8 cellular contexts compared by ENCODE assay signal in the genomic region with DNA sequence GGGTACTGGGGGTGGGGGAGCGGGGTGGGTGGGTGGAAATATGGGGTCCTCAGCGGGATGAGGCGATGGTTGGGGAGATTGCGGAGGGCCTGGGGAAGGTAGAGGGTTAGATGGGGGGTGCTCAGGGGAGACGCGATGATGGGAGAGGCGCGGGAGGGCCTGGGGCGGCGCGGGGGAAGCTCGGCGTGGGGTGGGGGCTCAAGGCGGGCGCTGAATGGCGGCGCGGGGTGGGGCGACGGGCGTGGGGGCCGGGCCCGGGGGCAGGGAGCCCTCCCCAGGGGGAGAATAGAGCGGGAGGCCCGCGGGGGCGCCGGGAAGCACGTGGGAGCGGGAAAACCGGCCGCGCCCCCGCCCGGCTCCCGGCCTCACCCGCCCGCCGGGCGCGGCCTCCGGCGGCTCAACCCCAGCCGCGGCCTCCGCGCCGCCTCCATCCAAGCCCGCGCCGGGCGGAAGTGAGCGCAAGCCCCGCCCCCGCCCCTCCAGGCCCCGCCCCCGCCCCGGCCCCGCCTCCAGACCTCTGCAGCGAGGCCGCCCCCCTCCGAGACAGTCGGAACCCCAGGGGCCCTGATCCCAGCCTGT. TPM values are rescaled to one million over a fixed set of nuclear protein-coding genes. Genes with fewer than 3 reads are reported as not detected.
DNase-seq lines count a peak whose midpoint lies in the region; ATAC-seq and TF ChIP-seq lines count a peak whose summit lies in the region.

A gene with protein sequence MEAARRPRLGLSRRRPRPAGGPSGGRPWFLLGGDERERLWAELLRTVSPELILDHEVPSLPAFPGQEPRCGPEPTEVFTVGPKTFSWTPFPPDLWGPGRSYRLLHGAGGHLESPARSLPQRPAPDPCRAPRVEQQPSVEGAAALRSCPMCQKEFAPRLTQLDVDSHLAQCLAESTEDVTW (minus strand): TSS at position 454 of the 579 bp plus-strand sequence. CDS start 23 bp downstream, at position 431.

- peak within 1 kb of the TSS; percentile 72 for H3K9ac ChIP-seq in fibroblast of lung (ENCODE audit: insufficient read depth, low read length)

- H3K4me2 ChIP-seq in fibroblast of lung (ENCODE audit: extremely low read depth, insufficient read depth, low read length) = peak within 1 kb of the TSS; percentile 86

- no peaks in the 10 kb centered on the region for H3K9me3 Mint-ChIP-seq in natural killer cell

- H3K27me3 Mint-ChIP-seq in natural killer cell (ENCODE audit: low read depth in 2 of 2) = no peaks in the 10 kb centered on the region

- H3K4me3 ChIP-seq in ACC112 (ENCODE audit: low read depth, low read length) (peak within 1 kb of the TSS; percentile 71), fibroblast of lung (replicated peaks in 1 of 4; ENCODE audit: control extremely low read depth in 1 of 4, insufficient read depth in 1 of 4, low read depth in 3 of 4, low read length in 4 of 4) (peak within 1 kb of the TSS; percentile 39 to 67 (median 65))

- peak within 1 kb of the TSS; percentile 65 for H2AFZ ChIP-seq in ACC112 (ENCODE audit: low read length, unreplicated experiment)
- H2AFZ ChIP-seq in fibroblast of lung (ENCODE audit: low read length) = peak within 1 kb of the TSS; percentile 58

- ATAC-seq in HG02840 (IDR thresholded peaks at IDR 0.05; ENCODE audit: low FRiP score, unreplicated experiment) = peak; percentile 37
- peak; percentile 57 to 76 (median 60) for ATAC-seq in natural killer cell

- TF ChIP-seq CTCF in GM13977 (IDR thresholded peaks at IDR 0.05; ENCODE audit: extremely low read depth, insufficient read depth, missing control alignments) (no peak), fibroblast of lung (conservative IDR thresholded peaks at IDR 0.05 in 1 of 2, IDR thresholded peaks at IDR 0.05 in 1 of 2; ENCODE audit: low read depth in 1 of 2, low read length in 2 of 2) (no peak), natural killer cell (IDR thresholded peaks at IDR 0.05) (no peak)

- H3K4me1 ChIP-seq in ACC112 (ENCODE audit: control insufficient read depth, insufficient read depth, low read length, unreplicated experiment) (peaks cover 26% of the 10 kb centered on the region), fibroblast of lung (ENCODE audit: control insufficient read depth, extremely low read depth, insufficient read depth, low read length) (peaks cover 25% of the 10 kb centered on the region)

- H3K27ac ChIP-seq in ACC112 (ENCODE audit: low read depth, low read length) = peak within 1 kb of the TSS; percentile 66
- H3K27ac ChIP-seq in fibroblast of lung (ENCODE audit: insufficient read depth, low read length) = peak within 1 kb of the TSS; percentile 78
- H3K27ac ChIP-seq in substantia nigra (ENCODE audit: low read depth, low read length, poor library complexity, severe bottlenecking) = peak within 1 kb of the TSS; percentile 85

- H3K4me1 Mint-ChIP-seq in natural killer cell = peaks cover 15 to 20% of the 10 kb centered on the region in 2 donors

- H4K20me1 ChIP-seq in fibroblast of lung (ENCODE audit: control insufficient read depth, extremely low read depth, insufficient read depth, low read length) = no peaks in the 10 kb centered on the region

- peak within 1 kb of the TSS; percentile 90 for H3K4me3 Mint-ChIP-seq in natural killer cell

- no peaks in the 10 kb centered on the region for H3K9me3 ChIP-seq in fibroblast of lung (ENCODE audit: control insufficient read depth, insufficient read depth, low read depth, low read length)

- intact Hi-C loops in natural killer cell (cut with micrococcal nuclease) = loop anchor here (10.0 kb wide), 2 partner anchors 350 to 450 kb away; no protein-coding TSS in a partner anchor

- H3K36me3 Mint-ChIP-seq in natural killer cell = no peaks in the 10 kb centered on the region

- H3K27ac Mint-ChIP-seq in natural killer cell = peak within 1 kb of the TSS; percentile 91 to 94

- H3K27me3 ChIP-seq in ACC112 (ENCODE audit: insufficient read depth, low read length) = no peaks in the 10 kb centered on the region
- no peaks in the 10 kb centered on the region for H3K27me3 ChIP-seq in fibroblast of lung (ENCODE audit: control insufficient read depth, insufficient read depth, low read length)

- peak; percentile 92 for DNase-seq in GM13977 (ENCODE audit: low spot score)
- peak; percentile 65 for DNase-seq in NCI-H2171 (lab: John Stamatoyannopoulos, UW)
- DNase-seq in activated T-helper 1 cell treated with Interleukin-2 at 50 U/mL for 16 hours (ENCODE audit: low read depth) = peak; percentile 68
- peak; percentile 53 to 70 for DNase-seq in fibroblast of lung (ENCODE audit: low read depth in 2 of 2)
- no peak for DNase-seq in natural killer cell
- peak in 44 of 49 donors; percentile 42 to 87 (median 80) for DNase-seq in substantia nigra (lab: John Stamatoyannopoulos, UW)

- H3K36me3 ChIP-seq in ACC112 (ENCODE audit: insufficient read depth, low read length) (no peaks in the 10 kb centered on the region), fibroblast of lung (ENCODE audit: control insufficient read depth, insufficient read depth, low read length) (peaks cover 2% of the 10 kb centered on the region)

- H3K79me2 ChIP-seq in ACC112 (ENCODE audit: control insufficient read depth, insufficient read depth, low read length, unreplicated experiment) (peaks cover 25% of the 10 kb centered on the region), fibroblast of lung (ENCODE audit: control insufficient read depth, insufficient read depth, low read length) (peaks cover 22% of the 10 kb centered on the region)

- in situ Hi-C loops in GM13977 (cut with MboI; ENCODE audit: low pct_unique_long_range_greater_than_20kb, low sequenced_read_pairs, unreplicated experiment) = loop anchor here (10.0 to 25.0 kb wide), 2 partner anchors 200 to 343 kb away; a partner anchor contains a TSS

RNA-seq across cellular contexts. Expression of the gene that starts here (rescaled TPM):
- total RNA-seq in fibroblast of lung (21.5 and 23.1 TPM in 2 replicates), natural killer cell (10 to 100 TPM; 40.3 to 53.0 (median 43.3) TPM)
- polyA plus RNA-seq in fibroblast of lung = 8.2 and 9.7 TPM in 2 replicates
- 39.4 and 46.3 TPM in 2 replicates for polyA plus RNA-seq in fibroblast of lung (2012)
- 6.5 and 10.0 TPM in 2 replicates for polyA minus RNA-seq in fibroblast of lung (ENCODE audit: low replicate concordance)
